Comparison of ENCODE assay signal across 20 cellular contexts in the genomic region with DNA sequence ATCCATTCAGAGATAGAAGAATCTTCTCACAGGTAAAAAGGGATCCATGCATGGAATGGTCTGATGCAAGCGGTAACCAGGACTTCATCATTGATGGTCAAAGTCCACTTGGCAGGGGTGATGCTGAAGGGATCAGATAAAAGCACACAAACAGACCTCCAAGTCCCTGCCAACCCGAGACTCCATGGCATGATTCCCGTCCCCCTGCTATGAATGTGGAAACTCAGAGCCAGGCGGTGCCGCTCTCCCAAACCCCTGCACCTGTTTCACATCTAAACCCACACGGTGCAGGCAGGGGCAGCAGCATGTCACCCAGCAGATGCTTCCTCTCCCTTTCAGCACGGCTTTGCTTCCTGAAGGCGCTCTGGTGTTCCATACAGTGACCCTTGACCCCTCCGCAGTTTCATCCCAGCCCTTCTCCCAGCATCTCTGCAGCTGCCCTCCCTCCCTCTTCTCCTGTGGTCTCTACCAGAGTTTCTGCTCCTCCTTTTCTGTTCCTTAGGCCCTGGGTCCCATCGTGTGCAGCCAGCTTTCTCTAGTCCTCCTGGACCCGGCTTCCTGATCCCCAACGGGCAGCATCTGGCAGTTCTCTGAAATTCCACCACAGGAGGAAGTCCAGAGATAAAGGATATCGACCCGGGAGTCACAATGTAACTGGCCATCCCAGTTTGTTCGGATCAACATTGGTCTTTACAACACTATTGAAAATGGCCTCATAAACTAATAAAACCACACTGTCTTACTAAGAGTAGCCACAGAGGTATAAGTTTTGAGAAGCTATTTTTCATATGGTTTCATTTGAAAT.
A peak's percentile ranks its signal among the peaks of the same experiment; 100 is the strongest.
DNase-seq lines count a peak whose midpoint lies in the region; ATAC-seq, FAIRE-seq and TF ChIP-seq lines count a peak whose summit lies in the region.
"Had no signal": no experiment of that assay in that cellular context is flagged by ENCODE, and none has a peak within 500 bp of the region (broad histone marks: within the 10 kb centered on the region; RNA-seq: fewer than 3 reads in every experiment).

No MANE protein-coding gene starts in this region.

- peaks cover 27% of the 10 kb centered on the region for H3K27me3 Mint-ChIP-seq in astrocyte (ENCODE audit: low read depth, unreplicated experiment)
- H3K27me3 Mint-ChIP-seq: dendritic cell treated with granulocyte-macrophage colony-stimulating factor and Interleukin-4, amounts not matched to agents 40 ng/mL and 50 ng/mL, for 4 days had no signal

- H4K20me1 ChIP-seq in astrocyte (ENCODE audit: insufficient read depth, low read length), result no peaks in the 10 kb centered on the region

- H3K9me3 ChIP-seq in astrocyte (ENCODE audit: insufficient read depth, low read depth, low read length) (no peaks in the 10 kb centered on the region), right lobe of liver (no peaks in the 10 kb centered on the region), stomach (peaks cover 0 to 10% (median 7%) of the 10 kb centered on the region in 4 donors)

- no peaks in the 10 kb centered on the region for H3K27me3 ChIP-seq in H7 (ENCODE audit: control insufficient read depth, insufficient read depth, low read length)
- no peaks in the 10 kb centered on the region for H3K27me3 ChIP-seq in astrocyte (ENCODE audit: insufficient read depth, low read length)
- no peaks in the 10 kb centered on the region for H3K27me3 ChIP-seq in right lobe of liver
- peaks cover 0 to 5% (median 0%) of the 10 kb centered on the region in 3 donors for H3K27me3 ChIP-seq in stomach
- H3K27me3 ChIP-seq: brain microvascular endothelial cell, gastrocnemius medialis had no signal

- peaks cover 11% of the 10 kb centered on the region for H3K4me1 Mint-ChIP-seq in astrocyte (ENCODE audit: low read depth, unreplicated experiment)
- H3K4me1 Mint-ChIP-seq: activated CD4-positive, alpha-beta T cell treated with anti-CD3 and anti-CD28 coated beads, Interleukin-2, amount 10 ng/mL, durations not matched to agents 7 days and 5 days; activated naive CD4-positive, alpha-beta T cell treated with anti-CD3 and anti-CD28 coated beads, Interleukin-2, amount 50 U/mL, for 24 hours; naive thymus-derived CD8-positive, alpha-beta T cell had no signal

- 28% methylated on average over 11 of the region's 15 CpGs for WGBS in right lobe of liver (ENCODE audit: insufficient coverage, low coverage, low lambda C conversion rate, missing lambda C conversion rate)
- WGBS in stomach, 5 donors, result 57 to 69% (median 61%) methylated on average over 15 of the region's 15 CpGs

- peaks cover 18% of the 10 kb centered on the region for H3K9me3 Mint-ChIP-seq in astrocyte (ENCODE audit: unreplicated experiment)

- DNase-seq in H7 (peak; percentile 21), astrocyte (ENCODE audit: low read depth) (no peak), right lobe of liver (peak; percentile 78 to 95 (median 84)), stomach (peak; percentile 61), KG1 (lab: John Stamatoyannopoulos, UW) (no peak), NCI-H2171 treated with DMSO at 0.1 percent for 48 hours (lab: John Stamatoyannopoulos, UW) (no peak), AG08396 (ENCODE audit: low spot score) (no peak)
- DNase-seq: activated CD4-positive, alpha-beta T cell treated with anti-CD3 and anti-CD28 coated beads, Interleukin-2, amount 10 ng/mL, durations not matched to agents 7 days and 5 days; brain microvascular endothelial cell; DMS79 treated with DMSO at 0.1 percent for 48 hours; gastrocnemius medialis; Kasumi-1; naive thymus-derived CD8-positive, alpha-beta T cell; NCI-H1417 treated with DMSO at 0.1 percent for 48 hours; NCI-H82; stimulated activated CD4-positive, alpha-beta T cell treated with anti-CD3 and anti-CD28 coated beads, Interleukin-2, amount 100 ng/mL, for 24 hours had no signal

- H3K4me1 ChIP-seq in astrocyte (ENCODE audit: insufficient read depth, low read length) (no peaks in the 10 kb centered on the region), right lobe of liver (peaks cover 0 to 24% (median 9%) of the 10 kb centered on the region in 4 donors), stomach (no peaks in the 10 kb centered on the region)

- H3K27ac Mint-ChIP-seq in astrocyte (ENCODE audit: unreplicated experiment), result peak overlapping the region; percentile 69
- H3K27ac Mint-ChIP-seq: activated CD4-positive, alpha-beta T cell treated with anti-CD3 and anti-CD28 coated beads, Interleukin-2, amount 10 ng/mL, durations not matched to agents 7 days and 5 days; activated naive CD4-positive, alpha-beta T cell treated with anti-CD3 and anti-CD28 coated beads, Interleukin-2, amount 50 U/mL, for 24 hours; dendritic cell treated with granulocyte-macrophage colony-stimulating factor and Interleukin-4, amounts not matched to agents 40 ng/mL and 50 ng/mL, for 4 days; naive thymus-derived CD8-positive, alpha-beta T cell had no signal

- no peak for TF ChIP-seq EP300 in stomach (IDR thresholded peaks at IDR 0.05)

- peak; percentile 57 for TF ChIP-seq POLR2A in right lobe of liver (IDR thresholded peaks at IDR 0.05)
- TF ChIP-seq POLR2A in stomach (IDR thresholded peaks at IDR 0.05), result no peak

- peak; percentile 86 to 92 (median 88) for ATAC-seq in right lobe of liver
- ATAC-seq: naive thymus-derived CD8-positive, alpha-beta T cell; Panc1 had no signal

- no peak overlapping the region for H3K4me2 ChIP-seq in astrocyte (ENCODE audit: low read length)

- FAIRE-seq in astrocyte (lab: Jason Lieb, UNC), result no peak
- FAIRE-seq: H54 had no signal

- no peaks in the 10 kb centered on the region for H3K79me2 ChIP-seq in astrocyte (ENCODE audit: insufficient read depth, low read length)

- H2AFZ ChIP-seq in astrocyte (ENCODE audit: low read depth, low read length), result no peak overlapping the region

- H3K4me3 ChIP-seq in H7 (ENCODE audit: insufficient read depth, low read depth, low read length) (no peak overlapping the region), astrocyte (ENCODE audit: insufficient read depth, low read depth, low read length) (no peak overlapping the region), right lobe of liver (peak overlapping the region; percentile 10 to 52 (median 48)), stomach (no peak overlapping the region)
- H3K4me3 ChIP-seq: gastrocnemius medialis had no signal

- no peak overlapping the region for H3K9ac ChIP-seq in astrocyte (ENCODE audit: low read length)

- H3K36me3 ChIP-seq in H7 (replicated peaks; ENCODE audit: control insufficient read depth, insufficient read depth, low read length), result no peaks in the 10 kb centered on the region
- no peaks in the 10 kb centered on the region for H3K36me3 ChIP-seq in astrocyte (ENCODE audit: insufficient read depth, low read length)
- no peaks in the 10 kb centered on the region for H3K36me3 ChIP-seq in right lobe of liver
- no peaks in the 10 kb centered on the region for H3K36me3 ChIP-seq in stomach
- H3K36me3 ChIP-seq: brain microvascular endothelial cell, gastrocnemius medialis had no signal

- H3K27ac ChIP-seq in astrocyte (ENCODE audit: low read depth, low read length) (no peak overlapping the region), right lobe of liver (peak overlapping the region; percentile 44 to 80 (median 77)), stomach (no peak overlapping the region)
- H3K27ac ChIP-seq: brain microvascular endothelial cell had no signal

- TF ChIP-seq CTCF in astrocyte (IDR thresholded peaks at IDR 0.05; ENCODE audit: insufficient read depth, low read depth, low read length), result no peak
- no peak for TF ChIP-seq CTCF in right lobe of liver (IDR thresholded peaks at IDR 0.05)
- TF ChIP-seq CTCF in stomach (IDR thresholded peaks at IDR 0.05), result no peak

- intact Hi-C loops in right lobe of liver (cut with DNase I), result no loop called here
- intact Hi-C loops in stomach (cut with DNase I; ENCODE audit: low total_unique reads), result no loop called here

- H3K36me3 Mint-ChIP-seq in astrocyte (ENCODE audit: low read depth, unreplicated experiment), result peaks cover 3% of the 10 kb centered on the region
- H3K36me3 Mint-ChIP-seq: activated naive CD4-positive, alpha-beta T cell treated with anti-CD3 and anti-CD28 coated beads, Interleukin-2, amount 50 U/mL, for 24 hours had no signal

- no peak overlapping the region for H3K4me3 Mint-ChIP-seq in astrocyte (ENCODE audit: unreplicated experiment)
- H3K4me3 Mint-ChIP-seq: activated CD4-positive, alpha-beta T cell treated with anti-CD3 and anti-CD28 coated beads, Interleukin-2, amount 10 ng/mL, durations not matched to agents 7 days and 5 days; activated naive CD4-positive, alpha-beta T cell treated with anti-CD3 and anti-CD28 coated beads, Interleukin-2, amount 50 U/mL, for 24 hours; dendritic cell treated with granulocyte-macrophage colony-stimulating factor and Interleukin-4, amounts not matched to agents 40 ng/mL and 50 ng/mL, for 4 days; naive thymus-derived CD8-positive, alpha-beta T cell had no signal

Comparison
In these comparisons a context has a peak if more than half of its experiments do, and no peak if none do; other contexts are left out.
1. DNase-seq: peak in H7 (single experiment), right lobe of liver (3 of 3) and stomach (single experiment); none in astrocyte (single experiment), KG1 (single experiment), NCI-H2171 treated with DMSO at 0.1 percent for 48 hours (single experiment) and AG08396 (single experiment).
2. H3K4me3 ChIP-seq: peak in right lobe of liver (3 of 3); none in H7 (single experiment), astrocyte (single experiment) and stomach (0 of 4).
3. H3K27ac ChIP-seq: peak in right lobe of liver (3 of 3); none in astrocyte (single experiment) and stomach (0 of 5).